Comparison of ENCODE assay signal across 8 cellular contexts in genomic region chr15:40506964-40507571, GRCh38. TPM values are rescaled to one million over a fixed set of nuclear protein-coding genes. Genes with fewer than 3 reads are reported as not detected.
A peak's percentile ranks its signal among the peaks of the same experiment; 100 is the strongest.
DNase-seq lines count a peak whose midpoint lies in the region; ATAC-seq and TF ChIP-seq lines count a peak whose summit lies in the region.

No MANE protein-coding gene starts in this region.

- DNase-seq in ELF-1 (ENCODE audit: low read depth, low spot score) (peak; percentile 83), Peyer's patch (peak; percentile 59 to 79 (median 79)), fibroblast of pulmonary artery (ENCODE audit: low read depth) (peak; percentile 70), NCI-H187 treated with DMSO at 0.1 percent for 48 hours (lab: John Stamatoyannopoulos, UW) (no peak)
- DNase-seq in activated T-helper 1 cell treated with anti-CD3 and anti-CD28 coated beads, Interleukin-2, amount 50 U/mL, for 16 hours (ENCODE audit: low read depth in 1 of 2, low spot score in 1 of 2): peak; percentile 40 to 41
- DNase-seq in stimulated activated naive B cell treated with anti-CD40 and anti-IgM and Interleukin-4, amounts not matched to agents 10 μg/mL and 1 μg/mL and 100 μg/mL, for 72 hours: peak; percentile 29

- H3K27ac Mint-ChIP-seq in nephron: peak overlapping the region; percentile 79 to 90 (median 80)
- H3K27ac Mint-ChIP-seq in stimulated activated naive B cell treated with anti-CD40 and anti-IgM and Interleukin-4, amounts not matched to agents 10 μg/mL and 1 μg/mL and 100 μg/mL, for 72 hours: no peak overlapping the region

- peak overlapping the region; percentile 64 for H3K4me3 ChIP-seq in HUES48 (ENCODE audit: low read depth, low read length)
- peak overlapping the region in 3 of 4 donors; percentile 14 to 41 (median 41) for H3K4me3 ChIP-seq in Peyer's patch
- peak overlapping the region; percentile 29 for H3K4me3 ChIP-seq in fibroblast of pulmonary artery (replicated peaks; ENCODE audit: low read depth, low read length)

- no peak for TF ChIP-seq POLR2A in Peyer's patch (IDR thresholded peaks at IDR 0.05)

- H3K9me3 Mint-ChIP-seq in nephron: no peaks in the 10 kb centered on the region
- H3K9me3 Mint-ChIP-seq in stimulated activated naive B cell treated with anti-CD40 and anti-IgM and Interleukin-4, amounts not matched to agents 10 μg/mL and 1 μg/mL and 100 μg/mL, for 72 hours: no peaks in the 10 kb centered on the region

- peak; percentile 50 to 55 for ATAC-seq in stimulated activated naive B cell treated with anti-CD40 and anti-IgM and Interleukin-4, amounts not matched to agents 10 μg/mL and 1 μg/mL and 100 μg/mL, for 72 hours (replicated peaks)

- no peaks in the 10 kb centered on the region for H3K36me3 Mint-ChIP-seq in nephron (ENCODE audit: low read depth)
- H3K36me3 Mint-ChIP-seq in stimulated activated naive B cell treated with anti-CD40 and anti-IgM and Interleukin-4, amounts not matched to agents 10 μg/mL and 1 μg/mL and 100 μg/mL, for 72 hours: no peaks in the 10 kb centered on the region

- no peaks in the 10 kb centered on the region for H3K9me3 ChIP-seq in HUES48 (ENCODE audit: control insufficient read depth, insufficient read depth, low read length)
- no peaks in the 10 kb centered on the region for H3K9me3 ChIP-seq in Peyer's patch

- H3K4me1 ChIP-seq in HUES48 (ENCODE audit: control insufficient read depth, insufficient read depth, low read length): peaks cover 15% of the 10 kb centered on the region
- H3K4me1 ChIP-seq in Peyer's patch: peaks cover 0 to 21% (median 8%) of the 10 kb centered on the region in 4 donors

- H3K4me3 Mint-ChIP-seq in nephron: peak overlapping the region; percentile 41 to 64 (median 64)
- peak overlapping the region; percentile 59 to 73 for H3K4me3 Mint-ChIP-seq in stimulated activated naive B cell treated with anti-CD40 and anti-IgM and Interleukin-4, amounts not matched to agents 10 μg/mL and 1 μg/mL and 100 μg/mL, for 72 hours

- no peak overlapping the region for H3K27ac ChIP-seq in HUES48 (ENCODE audit: low read depth, low read length)
- no peak overlapping the region for H3K27ac ChIP-seq in Peyer's patch

- H3K36me3 ChIP-seq in HUES48 (ENCODE audit: control insufficient read depth, insufficient read depth, low read length) (no peaks in the 10 kb centered on the region), Peyer's patch (no peaks in the 10 kb centered on the region)

- peaks cover 19% of the 10 kb centered on the region for H3K27me3 Mint-ChIP-seq in nephron (ENCODE audit: low read depth)
- peaks cover 28 to 46% of the 10 kb centered on the region in 2 donors for H3K27me3 Mint-ChIP-seq in stimulated activated naive B cell treated with anti-CD40 and anti-IgM and Interleukin-4, amounts not matched to agents 10 μg/mL and 1 μg/mL and 100 μg/mL, for 72 hours

- peaks cover 23% of the 10 kb centered on the region for H3K4me1 Mint-ChIP-seq in nephron
- peaks cover 13 to 28% of the 10 kb centered on the region in 2 donors for H3K4me1 Mint-ChIP-seq in stimulated activated naive B cell treated with anti-CD40 and anti-IgM and Interleukin-4, amounts not matched to agents 10 μg/mL and 1 μg/mL and 100 μg/mL, for 72 hours

- H3K9ac ChIP-seq in HUES48 (ENCODE audit: low read depth, low read length): peak overlapping the region; percentile 33; the same call in 1 of the 2 replicates

- peak; percentile 32 to 61 (median 54) for TF ChIP-seq CTCF in Peyer's patch (IDR thresholded peaks at IDR 0.05)
- TF ChIP-seq CTCF in fibroblast of pulmonary artery (IDR thresholded peaks at IDR 0.05; ENCODE audit: low read length, missing control alignments): peak; percentile 73
- peak; percentile 62 to 78 (median 70) for TF ChIP-seq CTCF in nephron (IDR thresholded peaks at IDR 0.05; ENCODE audit: unreplicated experiment in 3 of 3)

- H3K27me3 ChIP-seq in HUES48 (ENCODE audit: control insufficient read depth, insufficient read depth, low read length) (peaks cover 31% of the 10 kb centered on the region), Peyer's patch (no peaks in the 10 kb centered on the region)

RNA-seq across cellular contexts. Expression of gene CHST14, which starts 36.3 kb away (rescaled TPM):
- total RNA-seq in Peyer's patch: 1 to 10 TPM in 3 of 4 donors, under 1 TPM in 1; 0.83 to 3.5 (median 2.6) TPM

RNA-seq across cellular contexts. Expression of gene CCDC32, which starts 57.8 kb away (rescaled TPM):
- 10 to 100 TPM; 31.2 to 41.3 (median 32.2) TPM for total RNA-seq in Peyer's patch
